ENCODE assay signal across 20 cellular contexts in genomic region chr2:10271946-10272345, GRCh38. TPM values are rescaled to one million over a fixed set of nuclear protein-coding genes. Genes with fewer than 3 reads are reported as not detected.
DNase-seq lines count a peak whose midpoint lies in the region; ATAC-seq and TF ChIP-seq lines count a peak whose summit lies in the region.
"Had no signal": no experiment of that assay in that cellular context is flagged by ENCODE, and none has a peak within 500 bp of the region (broad histone marks: within the 10 kb centered on the region; RNA-seq: fewer than 3 reads in every experiment).

No MANE protein-coding gene starts in this region.

- peaks cover 2% of the 10 kb centered on the region for H3K9me3 Mint-ChIP-seq in neural progenitor cell
- H3K9me3 Mint-ChIP-seq: activated naive CD4-positive, alpha-beta T cell treated with anti-CD3 and anti-CD28 coated beads, Interleukin-2, amount 50 U/mL, for 72 hours; activated T-cell treated with anti-CD3 and anti-CD28 coated beads, Interleukin-2, amount 50 U/mL, for 72 hours had no signal

- H3K27ac ChIP-seq in right atrium auricular region = no peak overlapping the region
- H3K27ac ChIP-seq in coronary artery = no peak overlapping the region
- no peak overlapping the region for H3K27ac ChIP-seq in neural progenitor cell
- H3K27ac ChIP-seq in aorta (ENCODE audit: low read depth in 1 of 2, low read length in 2 of 2) = no peak overlapping the region
- H3K27ac ChIP-seq: gastrocnemius medialis had no signal

- no peaks in the 10 kb centered on the region for H3K27me3 ChIP-seq in right atrium auricular region
- no peaks in the 10 kb centered on the region for H3K27me3 ChIP-seq in neural progenitor cell
- no peaks in the 10 kb centered on the region for H3K27me3 ChIP-seq in aorta (ENCODE audit: control insufficient read depth in 1 of 2, insufficient read depth in 2 of 2, low read length in 1 of 2)
- H3K27me3 ChIP-seq: gastrocnemius medialis had no signal

- no peak overlapping the region for H3K4me2 ChIP-seq in neural progenitor cell

- H3K4me3 ChIP-seq in right atrium auricular region (no peak overlapping the region), coronary artery (no peak overlapping the region), neural progenitor cell (no peak overlapping the region), aorta (ENCODE audit: low read length in 2 of 2) (no peak overlapping the region)
- H3K4me3 ChIP-seq: gastrocnemius medialis had no signal

- peaks cover 20% of the 10 kb centered on the region for H3K27me3 Mint-ChIP-seq in neural progenitor cell (ENCODE audit: insufficient read depth, low read depth)

- ATAC-seq in Right ventricle myocardium superior (ENCODE audit: poor library complexity) = no peak
- ATAC-seq in aorta (ENCODE audit: low FRiP score) = peak; percentile 33
- ATAC-seq in HG02610 (IDR thresholded peaks at IDR 0.05; ENCODE audit: unreplicated experiment) = no peak
- no peak for ATAC-seq in HG02759 (IDR thresholded peaks at IDR 0.05; ENCODE audit: unreplicated experiment)
- ATAC-seq: activated naive CD4-positive, alpha-beta T cell treated with anti-CD3 and anti-CD28 coated beads, Interleukin-2, amount 50 U/mL, for 72 hours; activated T-cell treated with anti-CD3 and anti-CD28 coated beads, Interleukin-2, amount 50 U/mL, for 72 hours; esophagus mucosa; gastrocnemius medialis had no signal

- H3K9me3 ChIP-seq in right atrium auricular region (no peaks in the 10 kb centered on the region), neural progenitor cell (ENCODE audit: low read depth) (no peaks in the 10 kb centered on the region), aorta (ENCODE audit: control insufficient read depth, low read length) (no peaks in the 10 kb centered on the region)
- H3K9me3 ChIP-seq: gastrocnemius medialis had no signal

- H3K27ac Mint-ChIP-seq in neural progenitor cell = peak overlapping the region; percentile 23
- H3K27ac Mint-ChIP-seq: activated naive CD4-positive, alpha-beta T cell treated with anti-CD3 and anti-CD28 coated beads, Interleukin-2, amount 50 U/mL, for 72 hours; activated T-cell treated with anti-CD3 and anti-CD28 coated beads, Interleukin-2, amount 50 U/mL, for 72 hours; H9 had no signal

- no peaks in the 10 kb centered on the region for H3K79me2 ChIP-seq in neural progenitor cell (ENCODE audit: low read depth)

- no peaks in the 10 kb centered on the region for H3K4me1 ChIP-seq in right atrium auricular region
- no peaks in the 10 kb centered on the region for H3K4me1 ChIP-seq in neural progenitor cell
- H3K4me1 ChIP-seq in aorta (ENCODE audit: control insufficient read depth in 1 of 2, insufficient read depth in 2 of 2, low read length in 2 of 2) = no peaks in the 10 kb centered on the region

- no peaks in the 10 kb centered on the region for H4K20me1 ChIP-seq in neural progenitor cell (ENCODE audit: low read depth)

- H3K4me3 Mint-ChIP-seq in neural progenitor cell = no peak overlapping the region
- H3K4me3 Mint-ChIP-seq: activated T-cell treated with anti-CD3 and anti-CD28 coated beads, Interleukin-2, amount 50 U/mL, for 72 hours had no signal

- H3F3A ChIP-seq in neural progenitor cell (ENCODE audit: low read depth) = no peaks in the 10 kb centered on the region

- no peaks in the 10 kb centered on the region for H3K36me3 Mint-ChIP-seq in neural progenitor cell
- H3K36me3 Mint-ChIP-seq: activated naive CD4-positive, alpha-beta T cell treated with anti-CD3 and anti-CD28 coated beads, Interleukin-2, amount 50 U/mL, for 72 hours had no signal

- H3K9ac ChIP-seq in neural progenitor cell = no peak overlapping the region

- DNase-seq in Right ventricle myocardium superior (peak; percentile 22), right atrium auricular region (ENCODE audit: low spot score) (no peak), coronary artery (ENCODE audit: low spot score) (peak; percentile 56), neural progenitor cell (ENCODE audit: low spot score) (no peak), aorta (peak; percentile 43 to 71), inferior parietal cortex (ENCODE audit: extremely low spot score) (no peak)
- DNase-seq: activated T-cell treated with anti-CD3 and anti-CD28 coated beads, Interleukin-2, amount 50 U/mL, for 72 hours; cerebellar nuclear complex; effector memory CD4-positive, alpha-beta T cell; NCI-H2171 treated with DMSO at 0.1 percent for 48 hours; NCI-H748 treated with DMSO at 0.1 percent for 48 hours; nucleus accumbens; retina; SW 1271 had no signal

- WGBS in aorta, 2 donors = 34 to 37% methylated on average over 6 of the region's 6 CpGs

- TF ChIP-seq CTCF in right atrium auricular region (IDR thresholded peaks at IDR 0.05) = no peak
- TF ChIP-seq CTCF in coronary artery (IDR thresholded peaks at IDR 0.05) = no peak
- no peak for TF ChIP-seq CTCF in neural progenitor cell (IDR thresholded peaks at IDR 0.05)

- intact Hi-C loops in Right ventricle myocardium superior (cut with DNase I) (no loop called here), aorta (cut with DNase I) (no loop called here)

- H3K36me3 ChIP-seq in right atrium auricular region = no peaks in the 10 kb centered on the region
- no peaks in the 10 kb centered on the region for H3K36me3 ChIP-seq in neural progenitor cell
- H3K36me3 ChIP-seq in aorta (ENCODE audit: control insufficient read depth in 1 of 2, insufficient read depth in 2 of 2, low read length in 1 of 2) = no peaks in the 10 kb centered on the region
- H3K36me3 ChIP-seq: gastrocnemius medialis had no signal

- H2AFZ ChIP-seq in neural progenitor cell (replicated peaks) = no peak overlapping the region

- H3K4me1 Mint-ChIP-seq in neural progenitor cell = peaks cover 7% of the 10 kb centered on the region

RNA-seq across cellular contexts. Expression of gene HPCAL1, which starts 30.8 kb away (rescaled TPM):
- total RNA-seq in Right ventricle myocardium superior = 34.3 TPM
- 10 to 100 TPM; 28.7 to 35.5 TPM for total RNA-seq in right atrium auricular region
- total RNA-seq in neural progenitor cell (ENCODE audit: low replicate concordance) = 3.7 and 8.0 TPM in 2 replicates
- 10 to 100 TPM; 21.4 to 28.1 TPM for total RNA-seq in aorta
- polyA plus RNA-seq in aorta = 10 to 100 TPM; 22.4 to 39.9 TPM

Comparison
In these comparisons a context has a peak if more than half of its experiments do, and no peak if none do; other contexts are left out.
1. DNase-seq: peak in Right ventricle myocardium superior (single experiment), coronary artery (single experiment) and aorta (2 of 2); none in right atrium auricular region (single experiment), neural progenitor cell (single experiment) and inferior parietal cortex (single experiment).